ENCODE assay signal across 24 cellular contexts in the genomic region with DNA sequence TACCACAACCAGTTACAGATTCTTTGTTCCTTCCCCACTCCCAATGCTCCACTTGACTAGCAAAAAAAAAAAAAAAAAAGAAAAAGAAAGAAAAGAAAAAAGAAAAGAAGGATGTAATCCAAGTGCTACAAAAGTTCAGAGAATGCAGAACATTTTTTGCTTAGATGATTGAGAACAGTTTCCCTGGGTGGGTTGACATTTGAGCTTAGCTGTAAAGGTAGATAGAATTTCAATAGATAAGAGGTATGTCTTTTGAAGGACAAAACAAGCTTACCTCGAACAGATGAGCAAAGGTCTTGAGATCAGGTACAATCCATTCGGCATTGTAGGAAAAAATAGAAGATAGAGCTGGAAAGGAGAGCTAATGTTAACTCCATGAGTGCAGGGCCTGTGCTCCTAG.
"Had no signal": no experiment of that assay in that cellular context is flagged by ENCODE, and none has a peak within 500 bp of the region (broad histone marks: within the 10 kb centered on the region; RNA-seq: fewer than 3 reads in every experiment).

No MANE protein-coding gene starts in this region.

- H3K4me1 ChIP-seq: adrenal gland, SJSA1 had no signal

- ATAC-seq: activated CD8-positive, alpha-beta T cell treated with anti-CD3 and anti-CD28 coated beads, Interleukin-2, amount 10 ng/mL, durations not matched to agents 7 days and 5 days; PC-3; SK-N-SH treated with all-trans-retinoic acid at 6 μM for 48 hours; WTC11 had no signal

- DNase-seq: activated CD4-positive, alpha-beta T cell treated with anti-CD3 and anti-CD28 coated beads for 48 hours; activated CD4-positive, alpha-beta T cell treated with anti-CD3 and anti-CD28 coated beads, Interleukin-2, amount 50 U/mL, for 4 hours; activated CD4-positive, CD25-positive, alpha-beta regulatory T cell treated with anti-CD3 and anti-CD28 coated beads, Interleukin-2, amount 50 U/mL, for 72 hours; activated CD8-positive, alpha-beta memory T cell treated with anti-CD3 and anti-CD28 coated beads, Interleukin-2, amount 50 U/mL, for 48 hours; activated CD8-positive, alpha-beta T cell treated with anti-CD3 and anti-CD28 coated beads, Interleukin-2, amount 10 ng/mL, durations not matched to agents 7 days and 5 days; activated naive CD4-positive, alpha-beta T cell treated with anti-CD3 and anti-CD28 coated beads, Interleukin-2, amount 50 U/mL, for 16 hours; activated naive CD8-positive, alpha-beta T cell treated with anti-CD3 and anti-CD28 coated beads, Interleukin-2, amount 10 ng/mL, durations not matched to agents 7 days and 5 days; activated T-cell treated with anti-CD3 and anti-CD28 coated beads, Interleukin-2, amount 50 U/mL, for 1 hour; adrenal gland; anterior cingulate cortex; cerebellar nuclear complex; MM.1S; NCI-H1694 treated with DMSO at 0.1 percent for 48 hours; NCI-H2029 treated with DMSO at 0.1 percent for 48 hours; NCI-H2171; NCI-H2227 treated with DMSO at 0.1 percent for 48 hours; NCI-H446 treated with DMSO at 0.1 percent for 48 hours; NCI-H524 treated with DMSO at 0.1 percent for 48 hours; PC-3; SHP77; SW 1271 had no signal

- H3K9me3 ChIP-seq: adrenal gland, SJSA1 had no signal

- H3K4me3 ChIP-seq: adrenal gland, SJSA1 had no signal

- H3K27me3 ChIP-seq: adrenal gland, SJSA1 had no signal

- H3K36me3 ChIP-seq: adrenal gland, SJSA1 had no signal

- H3K27ac ChIP-seq: adrenal gland, SJSA1 had no signal
